In the genomic region with DNA sequence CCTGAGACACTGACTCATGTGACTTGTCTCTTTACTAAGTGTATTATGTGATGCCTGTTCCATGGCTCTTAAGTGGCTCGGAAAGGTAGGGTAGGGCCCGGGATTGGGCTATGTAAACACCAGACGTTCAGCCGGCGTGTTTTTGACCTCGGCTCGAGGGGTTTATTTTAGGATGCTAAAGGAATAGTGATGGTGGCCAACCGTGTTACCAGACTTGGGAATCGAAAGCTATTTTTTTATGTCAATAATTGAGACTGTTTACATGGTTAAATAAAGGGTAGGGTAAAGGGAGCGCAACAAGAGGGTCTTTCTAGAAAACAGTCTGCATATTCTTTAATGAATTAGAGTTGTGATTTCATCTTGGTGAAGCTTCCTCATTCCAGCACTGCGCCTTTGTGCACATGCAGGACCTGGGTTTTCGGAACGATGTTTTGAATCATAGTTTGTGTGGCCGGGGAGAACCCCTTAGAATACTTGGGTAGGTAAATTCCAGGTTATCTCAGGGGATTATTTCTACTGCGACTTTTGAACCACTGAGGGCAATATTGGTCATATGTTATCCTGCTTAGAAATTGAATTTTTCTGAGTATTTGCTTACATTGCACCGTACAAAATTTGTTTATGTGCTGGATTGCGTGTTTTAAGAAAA, we compare ENCODE assay signal across 8 cellular contexts. TPM values are rescaled to one million over a fixed set of nuclear protein-coding genes. Genes with fewer than 3 reads are reported as not detected.
A peak's percentile ranks its signal among the peaks of the same experiment; 100 is the strongest.
DNase-seq lines count a peak whose midpoint lies in the region; ATAC-seq and TF ChIP-seq lines count a peak whose summit lies in the region.

No MANE protein-coding gene starts in this region.

- peaks cover 8% of the 10 kb centered on the region for H3K36me3 Mint-ChIP-seq in activated B cell treated with CpG ODN at 0.5 μM for 24 hours (ENCODE audit: low read depth)
- H3K36me3 Mint-ChIP-seq in stimulated activated naive CD8-positive, alpha-beta T cell treated with anti-CD3 and anti-CD28 coated beads, Interleukin-15, Interleukin-2, amounts not matched to agents 100 ng/mL and 50 ng/mL, for 24 hours (ENCODE audit: low read depth): no peaks in the 10 kb centered on the region

- H3K4me2 ChIP-seq in GM23248 (ENCODE audit: unreplicated experiment): peak overlapping the region; percentile 93

- peak overlapping the region; percentile 95 for H3K9ac ChIP-seq in GM23248

- H3K4me3 ChIP-seq in GM23248 (peak overlapping the region; percentile 97), NB4 (ENCODE audit: low read depth, low read length) (peak overlapping the region; percentile 86)
- H3K4me3 ChIP-seq in effector memory CD4-positive, alpha-beta T cell (ENCODE audit: insufficient read depth, low read depth, low read length, poor library complexity, severe bottlenecking): peak overlapping the region; percentile 99

- H3K27me3 Mint-ChIP-seq in activated B cell treated with CpG ODN at 0.5 μM for 24 hours: no peaks in the 10 kb centered on the region
- H3K27me3 Mint-ChIP-seq in stimulated activated naive CD8-positive, alpha-beta T cell treated with anti-CD3 and anti-CD28 coated beads, Interleukin-15, Interleukin-2, amounts not matched to agents 100 ng/mL and 50 ng/mL, for 24 hours: no peaks in the 10 kb centered on the region

- no peaks in the 10 kb centered on the region for H3K9me3 ChIP-seq in GM23248 (ENCODE audit: low read depth)
- no peaks in the 10 kb centered on the region for H3K9me3 ChIP-seq in effector memory CD4-positive, alpha-beta T cell (ENCODE audit: control insufficient read depth, low read length)

- peaks cover 59% of the 10 kb centered on the region for H3K79me2 ChIP-seq in GM23248 (ENCODE audit: insufficient read depth)

- H3K9me2 ChIP-seq in GM23248 (ENCODE audit: insufficient read depth): no peaks in the 10 kb centered on the region

- peak overlapping the region; percentile 94 for H3K4me3 Mint-ChIP-seq in activated B cell treated with CpG ODN at 0.5 μM for 24 hours
- H3K4me3 Mint-ChIP-seq in stimulated activated naive CD8-positive, alpha-beta T cell treated with anti-CD3 and anti-CD28 coated beads, Interleukin-15, Interleukin-2, amounts not matched to agents 100 ng/mL and 50 ng/mL, for 24 hours: peak overlapping the region; percentile 92

- in situ Hi-C loops in GM23248 (cut with MboI): no loop called here

- H3K27me3 ChIP-seq in GM23248 (replicated peaks; ENCODE audit: insufficient read depth): no peaks in the 10 kb centered on the region
- no peaks in the 10 kb centered on the region for H3K27me3 ChIP-seq in effector memory CD4-positive, alpha-beta T cell (replicated peaks; ENCODE audit: control insufficient read depth, insufficient read depth, low read length, poor library complexity, severe bottlenecking)

- peak overlapping the region; percentile 91 for H2AFZ ChIP-seq in GM23248

- H3K36me3 ChIP-seq in GM23248 (ENCODE audit: low read depth): no peaks in the 10 kb centered on the region
- no peaks in the 10 kb centered on the region for H3K36me3 ChIP-seq in effector memory CD4-positive, alpha-beta T cell (ENCODE audit: control insufficient read depth, insufficient read depth, low read length)

- ATAC-seq in activated B cell treated with CpG ODN at 0.5 μM for 24 hours (ENCODE audit: low read depth) (peak; percentile 46), HG03135 (IDR thresholded peaks at IDR 0.05; ENCODE audit: unreplicated experiment) (no peak)

- peaks cover 6% of the 10 kb centered on the region; the same call in 1 of the 2 replicates for H4K20me1 ChIP-seq in GM23248 (ENCODE audit: insufficient read depth)

- H3K9me3 Mint-ChIP-seq in activated B cell treated with CpG ODN at 0.5 μM for 24 hours: no peaks in the 10 kb centered on the region
- H3K9me3 Mint-ChIP-seq in stimulated activated naive CD8-positive, alpha-beta T cell treated with anti-CD3 and anti-CD28 coated beads, Interleukin-15, Interleukin-2, amounts not matched to agents 100 ng/mL and 50 ng/mL, for 24 hours: no peaks in the 10 kb centered on the region

- POLR2A ChIA-PET in activated B cell treated with CpG ODN at 0.5 μM for 24 hours (lab: Charles Lee): interaction anchor here (0.6 to 4.0 kb wide), 35 partner anchors 9 to 413 kb away, joined by 3 to 58 read pairs (median 5); partner anchors contain the start of genes ACTL6A, MFN1, ZMAT3 and ZNF639

- DNase-seq in EL (peak; percentile 39), GM23248 (peak; percentile 74), NB4 (ENCODE audit: low read depth) (peak; percentile 60), activated B cell treated with CpG ODN at 0.5 μM for 24 hours (peak; percentile 39), midbrain (lab: John Stamatoyannopoulos, UW) (peak; percentile 25)
- peak; percentile 33 to 42 (median 34) for DNase-seq in effector memory CD4-positive, alpha-beta T cell

- intact Hi-C loops in activated B cell treated with CpG ODN at 0.5 μM for 24 hours (cut with micrococcal nuclease): loop anchor here (1.0 to 5.0 kb wide), 5 partner anchors 14 to 1797 kb away; partner anchors contain the start of genes MRPL47, NDUFB5 and USP13

- peak overlapping the region; percentile 84 for H3K27ac ChIP-seq in GM23248
- H3K27ac ChIP-seq in effector memory CD4-positive, alpha-beta T cell (ENCODE audit: insufficient read depth, low read length, poor library complexity, severe bottlenecking): peak overlapping the region; percentile 98

- 1 to 2% methylated on average over 17 of the region's 17 CpGs for WGBS in GM23248 (ENCODE audit: low coverage in 1 of 2, low lambda C conversion rate in 2 of 2, missing lambda C conversion rate in 2 of 2), 2 experiments

- H3K4me1 Mint-ChIP-seq in activated B cell treated with CpG ODN at 0.5 μM for 24 hours: peaks cover 43% of the 10 kb centered on the region
- peaks cover 42% of the 10 kb centered on the region for H3K4me1 Mint-ChIP-seq in stimulated activated naive CD8-positive, alpha-beta T cell treated with anti-CD3 and anti-CD28 coated beads, Interleukin-15, Interleukin-2, amounts not matched to agents 100 ng/mL and 50 ng/mL, for 24 hours (ENCODE audit: low read depth)

- peaks cover 11% of the 10 kb centered on the region; the same call in 1 of the 2 replicates for H3F3A ChIP-seq in GM23248 (ENCODE audit: insufficient read depth)

- peaks cover 12% of the 10 kb centered on the region for H3K4me1 ChIP-seq in GM23248 (ENCODE audit: insufficient read depth)
- H3K4me1 ChIP-seq in effector memory CD4-positive, alpha-beta T cell (ENCODE audit: control insufficient read depth, insufficient read depth, low read length, poor library complexity, severe bottlenecking): peaks cover 9% of the 10 kb centered on the region

- CTCF ChIA-PET in activated B cell treated with CpG ODN at 0.5 μM for 24 hours (lab: Charles Lee): interaction anchor here (0.7 to 2.3 kb wide), 9 partner anchors 9 to 167 kb away, joined by 3 to 12 read pairs (median 3); no protein-coding TSS in a partner anchor

- TF ChIP-seq POLR2A in NB4 (IDR thresholded peaks at IDR 0.05; ENCODE audit: extremely low read depth, insufficient read length): no peak

- TF ChIP-seq CTCF in NB4 (IDR thresholded peaks at IDR 0.05; ENCODE audit: low read depth, low read length) (no peak), activated B cell treated with CpG ODN at 0.5 μM for 24 hours (IDR thresholded peaks at IDR 0.05) (no peak)

- peak overlapping the region; percentile 95 for H3K27ac Mint-ChIP-seq in activated B cell treated with CpG ODN at 0.5 μM for 24 hours
- peak overlapping the region; percentile 95 for H3K27ac Mint-ChIP-seq in stimulated activated naive CD8-positive, alpha-beta T cell treated with anti-CD3 and anti-CD28 coated beads, Interleukin-15, Interleukin-2, amounts not matched to agents 100 ng/mL and 50 ng/mL, for 24 hours

RNA-seq across cellular contexts. Expression of gene PIK3CA, which starts 1.2 kb away (rescaled TPM):
- total RNA-seq in GM23248 (2014; rRNA removed; shearing (Covaris generic)): 22.5 and 23.8 TPM in 2 replicates
- polyA plus RNA-seq in GM23248 (2016; fragmentation: Nextera tagmentation; extraction: Ambion mirVana): 8.3 and 8.5 TPM in 2 replicates
- 32.6 and 40.5 TPM in 2 replicates for total RNA-seq in activated B cell treated with CpG ODN at 0.5 μM for 24 hours
